14 cellular contexts compared by ENCODE assay signal in the genomic region with DNA sequence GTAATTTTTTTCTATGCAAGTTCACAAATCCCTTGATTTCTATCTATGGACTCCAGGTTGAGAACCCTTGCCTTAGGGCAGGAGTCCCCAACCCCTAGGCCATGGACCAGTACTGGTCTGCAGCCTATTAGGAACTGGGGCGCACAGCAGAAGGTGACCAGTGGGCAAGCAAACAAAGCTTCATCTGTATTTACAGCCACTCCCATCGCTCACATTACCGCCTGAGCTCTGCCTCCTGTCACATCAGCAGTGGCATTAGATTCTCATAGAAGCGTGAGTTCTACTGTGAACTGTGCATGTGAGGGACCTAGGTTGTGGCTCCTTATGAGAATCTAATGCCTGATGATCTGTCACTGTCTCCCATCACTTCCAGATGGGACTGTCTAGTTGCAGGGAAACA.
"Had no signal": no experiment of that assay in that cellular context is flagged by ENCODE, and none has a peak within 500 bp of the region (broad histone marks: within the 10 kb centered on the region; RNA-seq: fewer than 3 reads in every experiment).

No MANE protein-coding gene starts in this region.

- H3K27ac Mint-ChIP-seq: endodermal cell, nephron progenitor cell had no signal

- H3K36me3 ChIP-seq: stomach had no signal

- H3K4me3 Mint-ChIP-seq: endodermal cell; naive thymus-derived CD4-positive, alpha-beta T cell; nephron progenitor cell had no signal

- H3K27me3 Mint-ChIP-seq: naive thymus-derived CD4-positive, alpha-beta T cell had no signal

- ATAC-seq: foreskin keratinocyte, sciatic nerve had no signal

- H3K4me1 ChIP-seq: foreskin keratinocyte had no signal

- H3K27ac ChIP-seq: foreskin keratinocyte, stomach had no signal

- H3K4me3 ChIP-seq: stomach had no signal

- DNase-seq: effector CD4-positive, alpha-beta T cell; endodermal cell; erythroblast; foreskin keratinocyte; mesendoderm; naive thymus-derived CD4-positive, alpha-beta T cell; nephron progenitor cell; stimulated activated CD4-positive, alpha-beta T cell treated with anti-CD3 and anti-CD28 coated beads, Interleukin-2, amount 100 ng/mL, for 24 hours; stimulated activated CD4-positive, alpha-beta T cell treated with anti-CD3 and anti-CD28 coated beads, Interleukin-4, amount 100 ng/mL, for 4 hours; stimulated activated naive CD4-positive, alpha-beta T cell; stomach; substantia nigra; trophoblast cell had no signal
